Comparison of ENCODE assay signal across 14 cellular contexts in the genomic region with DNA sequence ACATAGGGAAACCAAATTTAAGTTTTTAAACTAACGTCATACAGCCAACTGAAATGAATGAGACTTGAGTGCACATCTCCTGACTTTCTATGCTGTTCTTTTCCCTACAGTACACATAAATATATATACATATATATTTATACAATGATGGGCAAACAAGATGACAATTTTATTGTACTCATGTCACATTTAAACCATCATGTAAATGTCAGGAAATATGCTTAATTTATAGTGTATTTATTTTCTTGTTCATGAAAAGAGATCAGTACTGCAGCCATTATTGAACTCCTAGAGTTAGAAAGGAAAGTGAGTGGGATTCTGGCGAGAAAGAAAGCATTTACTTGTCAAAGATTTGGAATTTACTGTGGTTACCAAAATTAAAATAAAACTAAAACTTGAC.
DNase-seq lines count a peak whose midpoint lies in the region; ATAC-seq and TF ChIP-seq lines count a peak whose summit lies in the region.
"Had no signal": no experiment of that assay in that cellular context is flagged by ENCODE, and none has a peak within 500 bp of the region (broad histone marks: within the 10 kb centered on the region; RNA-seq: fewer than 3 reads in every experiment).

No MANE protein-coding gene starts in this region.

- H3K4me3 ChIP-seq in Caco-2 (ENCODE audit: low read depth, low read length), result no peak overlapping the region
- peak overlapping the region in 1 of 2 experiments; percentile 68 for H3K4me3 ChIP-seq in mesenchymal stem cell (ENCODE audit: insufficient read depth in 1 of 2, low read depth in 1 of 2, low read length in 2 of 2)
- peak overlapping the region; percentile 28 to 49 (median 40) for H3K4me3 ChIP-seq in subcutaneous abdominal adipose tissue (ENCODE audit: low read depth in 1 of 5, low read length in 5 of 5)
- H3K4me3 ChIP-seq in CD8-positive, alpha-beta T cell (ENCODE audit: low read depth, low read length), result no peak overlapping the region
- H3K4me3 ChIP-seq in A673 (ENCODE audit: low read depth, low read length, poor library complexity, severe bottlenecking), result no peak overlapping the region
- H3K4me3 ChIP-seq: SJSA1 had no signal

- H3K4me3 Mint-ChIP-seq in Caco-2 (ENCODE audit: unreplicated experiment) (peak overlapping the region; percentile 55), MCF 10A (ENCODE audit: unreplicated experiment) (peak overlapping the region; percentile 52)
- no peak overlapping the region for H3K4me3 Mint-ChIP-seq in activated naive CD8-positive, alpha-beta T cell treated with anti-CD3 and anti-CD28 coated beads, Interleukin-2, amount 50 U/mL, for 24 hours
- no peak overlapping the region for H3K4me3 Mint-ChIP-seq in CD8-positive, alpha-beta T cell
- H3K4me3 Mint-ChIP-seq: activated CD8-positive, alpha-beta T cell treated with anti-CD3 and anti-CD28 coated beads for 36 hours; H9 had no signal

- H3K9ac ChIP-seq in mesenchymal stem cell (ENCODE audit: low read length), result peak overlapping the region; percentile 95
- H3K9ac ChIP-seq in subcutaneous abdominal adipose tissue (ENCODE audit: low read length in 5 of 5), result peak overlapping the region in 3 of 5 donors; percentile 49 to 68 (median 66)
- H3K9ac ChIP-seq: parathyroid adenoma had no signal

- no peak overlapping the region for H4K8ac ChIP-seq in mesenchymal stem cell (ENCODE audit: low read length)

- H2AK5ac ChIP-seq in mesenchymal stem cell (ENCODE audit: low read length, severe bottlenecking), result no peak overlapping the region

- H3K27me3 ChIP-seq in Caco-2 (replicated peaks; ENCODE audit: control insufficient read depth, insufficient read depth, low read length), result no peaks in the 10 kb centered on the region
- H3K27me3 ChIP-seq in mesenchymal stem cell (ENCODE audit: control insufficient read depth in 1 of 2, insufficient read depth in 1 of 2, low read length in 2 of 2), result no peaks in the 10 kb centered on the region
- H3K27me3 ChIP-seq in subcutaneous abdominal adipose tissue (ENCODE audit: control insufficient read depth in 5 of 5, insufficient read depth in 4 of 5, low read length in 5 of 5), result no peaks in the 10 kb centered on the region
- no peaks in the 10 kb centered on the region for H3K27me3 ChIP-seq in CD8-positive, alpha-beta T cell (ENCODE audit: insufficient read depth, low read length)
- H3K27me3 ChIP-seq in A673 (replicated peaks; ENCODE audit: insufficient read depth, low read depth, low read length, poor library complexity), result no peaks in the 10 kb centered on the region
- H3K27me3 ChIP-seq: SJSA1 had no signal

- no peak overlapping the region for H3K23ac ChIP-seq in mesenchymal stem cell (ENCODE audit: low read length in 2 of 2)

- TF ChIP-seq CTCF in Caco-2 (IDR thresholded peaks at IDR 0.05; ENCODE audit: insufficient read depth in 1 of 2, low read depth in 1 of 2, low read length in 1 of 2, severe bottlenecking in 1 of 2, unreplicated experiment in 1 of 2), result no peak
- TF ChIP-seq CTCF in MCF 10A (IDR thresholded peaks at IDR 0.05; ENCODE audit: unreplicated experiment), result no peak
- TF ChIP-seq CTCF in CD8-positive, alpha-beta T cell (IDR thresholded peaks at IDR 0.05), result no peak
- TF ChIP-seq CTCF in A673 (conservative IDR thresholded peaks at IDR 0.05; ENCODE audit: low read depth, low read length), result no peak

- H3K14ac ChIP-seq in mesenchymal stem cell (ENCODE audit: low read length in 2 of 2), result no peak overlapping the region

- POLR2A ChIA-PET in Caco-2 (lab: Charles Lee) (no interaction called here), MCF 10A (lab: Yijun Ruan, JAX) (interaction anchor here (0.7 to 1.4 kb wide), 15 partner anchors 9 to 1143 kb away, joined by 3 to 6 read pairs (median 4); no protein-coding TSS in a partner anchor), A673 (lab: Charles Lee; ENCODE audit: low non-redundant PET) (no interaction called here)
- POLR2A ChIA-PET in CD8-positive, alpha-beta T cell (lab: Charles Lee), result interaction anchor here (0.7 kb wide), 1 partner anchor 182 kb away, joined by 3 read pairs; no protein-coding TSS in a partner anchor

- no peak for DNase-seq in Caco-2
- no peak for DNase-seq in MCF 10A (ENCODE audit: unreplicated experiment)
- no peak for DNase-seq in mesenchymal stem cell
- DNase-seq in activated naive CD8-positive, alpha-beta T cell treated with anti-CD3 and anti-CD28 coated beads, Interleukin-2, amount 50 U/mL, for 24 hours, result no peak
- no peak for DNase-seq in NCI-H2107 (lab: John Stamatoyannopoulos, UW)
- no peak for DNase-seq in CD8-positive, alpha-beta T cell
- DNase-seq in A673 (ENCODE audit: low spot score), result no peak
- DNase-seq: activated CD8-positive, alpha-beta T cell treated with anti-CD3 and anti-CD28 coated beads for 36 hours; H9; KBM-7; NCI-H446 had no signal

- H3K27ac ChIP-seq in mesenchymal stem cell (ENCODE audit: low read length, poor library complexity, severe bottlenecking) (no peak overlapping the region), subcutaneous abdominal adipose tissue (ENCODE audit: low read depth, low read length) (peak overlapping the region; percentile 79), A673 (ENCODE audit: low read depth, low read length, poor library complexity, severe bottlenecking) (no peak overlapping the region)
- H3K27ac ChIP-seq in CD8-positive, alpha-beta T cell (ENCODE audit: low read depth, low read length), result no peak overlapping the region
- H3K27ac ChIP-seq: parathyroid adenoma, SJSA1 had no signal

- H3K27me3 Mint-ChIP-seq in Caco-2 (ENCODE audit: insufficient read depth, unreplicated experiment) (no peaks in the 10 kb centered on the region), MCF 10A (ENCODE audit: insufficient read depth, unreplicated experiment) (no peaks in the 10 kb centered on the region)
- no peaks in the 10 kb centered on the region for H3K27me3 Mint-ChIP-seq in activated naive CD8-positive, alpha-beta T cell treated with anti-CD3 and anti-CD28 coated beads, Interleukin-2, amount 50 U/mL, for 24 hours
- H3K27me3 Mint-ChIP-seq in CD8-positive, alpha-beta T cell (ENCODE audit: low read depth), result no peaks in the 10 kb centered on the region
- H3K27me3 Mint-ChIP-seq: activated CD8-positive, alpha-beta T cell treated with anti-CD3 and anti-CD28 coated beads for 36 hours had no signal

- no peak for ATAC-seq in activated naive CD8-positive, alpha-beta T cell treated with anti-CD3 and anti-CD28 coated beads, Interleukin-2, amount 50 U/mL, for 24 hours
- no peak for ATAC-seq in CD8-positive, alpha-beta T cell
- ATAC-seq: activated CD8-positive, alpha-beta T cell treated with anti-CD3 and anti-CD28 coated beads for 36 hours had no signal

- WGBS in mesenchymal stem cell, result 86% methylated on average over 1 of the region's 2 CpGs

- no peak overlapping the region for H2AFZ ChIP-seq in mesenchymal stem cell (ENCODE audit: low read depth, low read length)
- H2AFZ ChIP-seq: parathyroid adenoma had no signal

- H3K4me1 Mint-ChIP-seq in Caco-2 (ENCODE audit: low read depth, unreplicated experiment) (peaks cover 48% of the 10 kb centered on the region), MCF 10A (ENCODE audit: insufficient read depth, unreplicated experiment) (peaks cover 32% of the 10 kb centered on the region)
- peaks cover 3% of the 10 kb centered on the region for H3K4me1 Mint-ChIP-seq in activated naive CD8-positive, alpha-beta T cell treated with anti-CD3 and anti-CD28 coated beads, Interleukin-2, amount 50 U/mL, for 24 hours
- H3K4me1 Mint-ChIP-seq in CD8-positive, alpha-beta T cell (ENCODE audit: low read depth), result no peaks in the 10 kb centered on the region

- H3K18ac ChIP-seq in mesenchymal stem cell (ENCODE audit: low read depth in 1 of 2, low read length in 2 of 2), result no peak overlapping the region

- BruUV-seq in Caco-2 (replicated peaks; lab: Mats Ljungman, UMichigan), result TSS peak; percentile 66
- no TSS peak for BruUV-seq in MCF 10A (replicated peaks; lab: Mats Ljungman, UMichigan)
- no TSS peak for BruUV-seq in A673 (replicated peaks; lab: Mats Ljungman, UMichigan)

- no peak overlapping the region for H3K4ac ChIP-seq in mesenchymal stem cell (ENCODE audit: low read depth in 1 of 2, low read length in 2 of 2)

- no peak overlapping the region for H2BK5ac ChIP-seq in mesenchymal stem cell (ENCODE audit: low read depth, low read length, poor library complexity, severe bottlenecking)

- no peaks in the 10 kb centered on the region for H3K36me3 ChIP-seq in Caco-2 (ENCODE audit: control insufficient read depth, insufficient read depth, low read length)
- no peaks in the 10 kb centered on the region for H3K36me3 ChIP-seq in mesenchymal stem cell (ENCODE audit: control insufficient read depth in 1 of 2, insufficient read depth in 2 of 2, low read depth in 1 of 2, low read length in 2 of 2)
- no peaks in the 10 kb centered on the region for H3K36me3 ChIP-seq in subcutaneous abdominal adipose tissue (ENCODE audit: control insufficient read depth in 5 of 5, insufficient read depth in 5 of 5, low read length in 5 of 5)
- H3K36me3 ChIP-seq in CD8-positive, alpha-beta T cell (ENCODE audit: insufficient read depth, low read length), result no peaks in the 10 kb centered on the region
- no peaks in the 10 kb centered on the region for H3K36me3 ChIP-seq in A673 (ENCODE audit: insufficient read depth, low read length, poor library complexity, severe bottlenecking)
- H3K36me3 ChIP-seq: SJSA1 had no signal

- H2BK120ac ChIP-seq in mesenchymal stem cell (ENCODE audit: low read depth, low read length), result no peak overlapping the region

- peak overlapping the region; percentile 83 for H3K27ac Mint-ChIP-seq in Caco-2 (ENCODE audit: unreplicated experiment)
- peak overlapping the region; percentile 91 for H3K27ac Mint-ChIP-seq in MCF 10A (ENCODE audit: low read depth, unreplicated experiment)
- H3K27ac Mint-ChIP-seq in activated naive CD8-positive, alpha-beta T cell treated with anti-CD3 and anti-CD28 coated beads, Interleukin-2, amount 50 U/mL, for 24 hours, result no peak overlapping the region
- no peak overlapping the region for H3K27ac Mint-ChIP-seq in CD8-positive, alpha-beta T cell
- H3K27ac Mint-ChIP-seq: activated CD8-positive, alpha-beta T cell treated with anti-CD3 and anti-CD28 coated beads for 36 hours; H9 had no signal

- H3K79me1 ChIP-seq in mesenchymal stem cell (replicated peaks; ENCODE audit: low read length, poor library complexity, severe bottlenecking), result no peaks in the 10 kb centered on the region

- H3K36me3 Mint-ChIP-seq in Caco-2 (ENCODE audit: insufficient read depth, unreplicated experiment) (peaks cover 12% of the 10 kb centered on the region), MCF 10A (ENCODE audit: insufficient read depth, unreplicated experiment) (peaks cover 6% of the 10 kb centered on the region)
- H3K36me3 Mint-ChIP-seq in activated naive CD8-positive, alpha-beta T cell treated with anti-CD3 and anti-CD28 coated beads, Interleukin-2, amount 50 U/mL, for 24 hours (ENCODE audit: low read depth), result peaks cover 25% of the 10 kb centered on the region
- peaks cover 31% of the 10 kb centered on the region for H3K36me3 Mint-ChIP-seq in CD8-positive, alpha-beta T cell

- H3K9me3 ChIP-seq in Caco-2 (no peaks in the 10 kb centered on the region), mesenchymal stem cell (ENCODE audit: control insufficient read depth, low read length) (no peaks in the 10 kb centered on the region), subcutaneous abdominal adipose tissue (ENCODE audit: control insufficient read depth in 5 of 5, low read length in 5 of 5) (no peaks in the 10 kb centered on the region), A673 (ENCODE audit: low read depth, low read length, poor library complexity, severe bottlenecking) (no peaks in the 10 kb centered on the region)
- no peaks in the 10 kb centered on the region for H3K9me3 ChIP-seq in CD8-positive, alpha-beta T cell (ENCODE audit: low read length)
- H3K9me3 ChIP-seq: SJSA1 had no signal

- H3K9me3 Mint-ChIP-seq in Caco-2 (ENCODE audit: unreplicated experiment) (peaks cover 26% of the 10 kb centered on the region), MCF 10A (ENCODE audit: unreplicated experiment) (peaks cover 7% of the 10 kb centered on the region)
- peaks cover 10% of the 10 kb centered on the region for H3K9me3 Mint-ChIP-seq in activated naive CD8-positive, alpha-beta T cell treated with anti-CD3 and anti-CD28 coated beads, Interleukin-2, amount 50 U/mL, for 24 hours
- peaks cover 8% of the 10 kb centered on the region for H3K9me3 Mint-ChIP-seq in CD8-positive, alpha-beta T cell

- CTCF ChIA-PET in Caco-2 (lab: Charles Lee), result interaction anchor here (0.5 to 0.7 kb wide), 2 partner anchors 18 to 107 kb away, joined by 3 to 4 read pairs; no protein-coding TSS in a partner anchor
- CTCF ChIA-PET in MCF 10A (lab: Yijun Ruan, JAX), result no interaction called here
- CTCF ChIA-PET in CD8-positive, alpha-beta T cell (lab: Charles Lee), result no interaction called here
- CTCF ChIA-PET in A673 (lab: Charles Lee), result no interaction called here

- H4K91ac ChIP-seq in mesenchymal stem cell (ENCODE audit: low read length), result no peak overlapping the region

- no peak overlapping the region for H2BK15ac ChIP-seq in mesenchymal stem cell (ENCODE audit: low read depth, poor library complexity, severe bottlenecking)

- intact Hi-C loops in Caco-2 (cut with micrococcal nuclease; ENCODE audit: unreplicated experiment), result no loop called here
- intact Hi-C loops in MCF 10A (cut with micrococcal nuclease), result no loop called here
- intact Hi-C loops in CD8-positive, alpha-beta T cell (cut with DNase I, micrococcal nuclease), result no loop called here
- intact Hi-C loops in A673 (cut with micrococcal nuclease; ENCODE audit: unreplicated experiment), result no loop called here

- H3K4me1 ChIP-seq in Caco-2 (peaks cover 48% of the 10 kb centered on the region), mesenchymal stem cell (ENCODE audit: control insufficient read depth, insufficient read depth, low read depth, low read length) (no peaks in the 10 kb centered on the region), subcutaneous abdominal adipose tissue (ENCODE audit: control insufficient read depth in 5 of 5, insufficient read depth in 5 of 5, low read length in 5 of 5) (peaks cover 0 to 20% (median 11%) of the 10 kb centered on the region in 5 donors), A673 (ENCODE audit: insufficient read depth, low read length, poor library complexity, severe bottlenecking) (no peaks in the 10 kb centered on the region)
- no peaks in the 10 kb centered on the region for H3K4me1 ChIP-seq in CD8-positive, alpha-beta T cell (ENCODE audit: insufficient read depth, low read length)
- H3K4me1 ChIP-seq: parathyroid adenoma, SJSA1 had no signal

- no peak overlapping the region for H3K4me2 ChIP-seq in mesenchymal stem cell (ENCODE audit: low read length, poor library complexity, severe bottlenecking)

- no peak overlapping the region for H2BK12ac ChIP-seq in mesenchymal stem cell (ENCODE audit: low read length in 2 of 2)

Comparison
In these comparisons a context has a peak if more than half of its experiments do, and no peak if none do; other contexts are left out.
1. H3K4me3 ChIP-seq: peak in subcutaneous abdominal adipose tissue (5 of 5); none in Caco-2 (single experiment), CD8-positive, alpha-beta T cell (single experiment) and A673 (single experiment).
2. H3K27ac Mint-ChIP-seq: peak in Caco-2 (single experiment) and MCF 10A (single experiment); none in activated naive CD8-positive, alpha-beta T cell treated with anti-CD3 and anti-CD28 coated beads, Interleukin-2, amount 50 U/mL, for 24 hours (single experiment) and CD8-positive, alpha-beta T cell (single experiment).
3. H3K4me3 Mint-ChIP-seq: peak in Caco-2 (single experiment) and MCF 10A (single experiment); none in activated naive CD8-positive, alpha-beta T cell treated with anti-CD3 and anti-CD28 coated beads, Interleukin-2, amount 50 U/mL, for 24 hours (single experiment) and CD8-positive, alpha-beta T cell (single experiment).
4. POLR2A ChIA-PET loops: an anchor here in MCF 10A (0.7 to 1.4 kb wide) and CD8-positive, alpha-beta T cell (0.7 kb wide); none called in Caco-2 and A673.